Comparison of ENCODE assay signal across 13 cellular contexts in genomic region chr19:3137139-3137538, GRCh38. TPM values are rescaled to one million over a fixed set of nuclear protein-coding genes. Genes with fewer than 3 reads are reported as not detected.
A peak's percentile ranks its signal among the peaks of the same experiment; 100 is the strongest.
DNase-seq lines count a peak whose midpoint lies in the region; ATAC-seq, FAIRE-seq and TF ChIP-seq lines count a peak whose summit lies in the region.
"Had no signal": no experiment of that assay in that cellular context is flagged by ENCODE, and none has a peak within 500 bp of the region (broad histone marks: within the 10 kb centered on the region; RNA-seq: fewer than 3 reads in every experiment).

No MANE protein-coding gene starts in this region.

- no peak overlapping the region for H3K9ac ChIP-seq in endothelial cell of umbilical vein (replicated peaks; ENCODE audit: extremely low read depth, insufficient read depth, low read length)

- no peak for TF ChIP-seq CTCF in RWPE2 (IDR thresholded peaks at IDR 0.05; ENCODE audit: poor library complexity, severe bottlenecking)
- no peak for TF ChIP-seq CTCF in endothelial cell of umbilical vein (IDR thresholded peaks at IDR 0.05; ENCODE audit: extremely low read depth in 1 of 2, insufficient read depth in 1 of 2, low read depth in 1 of 2, low read length in 2 of 2)
- TF ChIP-seq CTCF in psoas muscle (IDR thresholded peaks at IDR 0.05), result no peak

- H3K27me3 ChIP-seq in RWPE2 (ENCODE audit: insufficient read depth, poor library complexity, severe bottlenecking) (no peaks in the 10 kb centered on the region), endothelial cell of umbilical vein (ENCODE audit: control insufficient read depth in 2 of 2, insufficient read depth in 2 of 2, low read length in 2 of 2) (no peaks in the 10 kb centered on the region), psoas muscle (ENCODE audit: insufficient read depth in 3 of 3, low read length in 2 of 3) (peaks cover 0 to 2% (median 0%) of the 10 kb centered on the region in 3 donors)

- H3K27me3 Mint-ChIP-seq in activated CD4-positive, alpha-beta T cell treated with anti-CD3 and anti-CD28 coated beads for 36 hours, result peaks cover 3% of the 10 kb centered on the region

- H4K20me1 ChIP-seq in endothelial cell of umbilical vein (replicated peaks; ENCODE audit: control insufficient read depth, extremely low read depth, insufficient read depth, low read length), result no peaks in the 10 kb centered on the region

- no peaks in the 10 kb centered on the region for H3K79me2 ChIP-seq in endothelial cell of umbilical vein (ENCODE audit: control insufficient read depth, insufficient read depth, low read length)

- H3K9me3 ChIP-seq in RWPE2 (ENCODE audit: severe bottlenecking), result no peaks in the 10 kb centered on the region
- no peaks in the 10 kb centered on the region for H3K9me3 ChIP-seq in endothelial cell of umbilical vein (replicated peaks; ENCODE audit: control insufficient read depth, insufficient read depth, low read length)
- H3K9me3 ChIP-seq in psoas muscle, result no peaks in the 10 kb centered on the region

- no peak for ATAC-seq in activated CD4-positive, alpha-beta T cell treated with anti-CD3 and anti-CD28 coated beads for 36 hours
- ATAC-seq in RWPE2 (ENCODE audit: low read depth) (no peak), psoas muscle (no peak), GM19023 (IDR thresholded peaks at IDR 0.05; ENCODE audit: unreplicated experiment) (no peak)
- ATAC-seq: activated naive CD4-positive, alpha-beta T cell treated with anti-CD3 and anti-CD28 coated beads, Interleukin-2, amount 50 U/mL, for 72 hours had no signal

- H3K9me3 Mint-ChIP-seq in activated CD4-positive, alpha-beta T cell treated with anti-CD3 and anti-CD28 coated beads for 36 hours (ENCODE audit: low read depth), result peaks cover 4% of the 10 kb centered on the region

- dilution Hi-C loops in endothelial cell of umbilical vein (cut with MboI; ENCODE audit: extremely low pct_ligation_motif_present, low sequenced_read_pairs), result no loop called here

- BruUV-seq in endothelial cell of umbilical vein (replicated peaks; lab: Mats Ljungman, UMichigan), result no TSS peak

- H2AFZ ChIP-seq in endothelial cell of umbilical vein (ENCODE audit: low read depth, low read length), result peak overlapping the region; percentile 27

- POLR2A ChIA-PET in activated CD4-positive, alpha-beta T cell treated with anti-CD3 and anti-CD28 coated beads for 36 hours (lab: Charles Lee), result no interaction called here
- POLR2A ChIA-PET in endothelial cell of umbilical vein (lab: Charles Lee), result no interaction called here

- H3K36me3 ChIP-seq in RWPE2 (ENCODE audit: low read depth) (peaks cover 30% of the 10 kb centered on the region), endothelial cell of umbilical vein (ENCODE audit: control insufficient read depth in 2 of 2, extremely low read depth in 1 of 2, insufficient read depth in 2 of 2, low read length in 2 of 2) (no peaks in the 10 kb centered on the region), psoas muscle (ENCODE audit: insufficient read depth in 1 of 2, low read depth in 1 of 2) (no peaks in the 10 kb centered on the region)

- H3K27ac Mint-ChIP-seq in activated CD4-positive, alpha-beta T cell treated with anti-CD3 and anti-CD28 coated beads for 36 hours, result peak overlapping the region; percentile 72

- no peak for TF ChIP-seq POLR2A in endothelial cell of umbilical vein (IDR thresholded peaks at IDR 0.05; ENCODE audit: low read depth, low read length)

- FAIRE-seq in endothelial cell of umbilical vein (lab: Jason Lieb, UNC), result no peak
- FAIRE-seq: G401.6 had no signal

- H3K36me3 Mint-ChIP-seq in activated CD4-positive, alpha-beta T cell treated with anti-CD3 and anti-CD28 coated beads for 36 hours (ENCODE audit: low read depth), result peaks cover 18% of the 10 kb centered on the region

- peak overlapping the region; percentile 87 for H3K4me3 ChIP-seq in RWPE2 (ENCODE audit: severe bottlenecking)
- H3K4me3 ChIP-seq in endothelial cell of umbilical vein (replicated peaks in 1 of 3; ENCODE audit: insufficient read depth in 1 of 3, low read depth in 1 of 3, low read length in 3 of 3), result no peak overlapping the region
- peak overlapping the region; percentile 48 for H3K4me3 ChIP-seq in psoas muscle

- H3K4me3 Mint-ChIP-seq in activated CD4-positive, alpha-beta T cell treated with anti-CD3 and anti-CD28 coated beads for 36 hours, result peak overlapping the region; percentile 79

- H3K27ac ChIP-seq in RWPE2 (ENCODE audit: poor library complexity, severe bottlenecking), result peak overlapping the region; percentile 93
- no peak overlapping the region for H3K27ac ChIP-seq in endothelial cell of umbilical vein (ENCODE audit: insufficient read depth, low read depth, low read length)
- H3K27ac ChIP-seq in psoas muscle, result no peak overlapping the region

- 37 to 46% (median 43%) methylated on average over 7 of the region's 7 CpGs for WGBS in psoas muscle, 3 donors

- H3K4me2 ChIP-seq in endothelial cell of umbilical vein (ENCODE audit: insufficient read depth, low read length), result no peak overlapping the region

- CTCF ChIA-PET in activated CD4-positive, alpha-beta T cell treated with anti-CD3 and anti-CD28 coated beads for 36 hours (lab: Charles Lee), result interaction anchor here (0.7 to 2.5 kb wide), 4 partner anchors 9 to 175 kb away, joined by 3 to 12 read pairs (median 6); no protein-coding TSS in a partner anchor
- CTCF ChIA-PET in endothelial cell of umbilical vein (lab: Charles Lee), result interaction anchor here (3.1 kb wide), 1 partner anchor 8 kb away, joined by 27 read pairs; no protein-coding TSS in a partner anchor

- H3K4me1 Mint-ChIP-seq in activated CD4-positive, alpha-beta T cell treated with anti-CD3 and anti-CD28 coated beads for 36 hours, result peaks cover 51% of the 10 kb centered on the region

- H3K4me1 ChIP-seq in RWPE2 (ENCODE audit: insufficient read depth, poor library complexity, severe bottlenecking) (peaks cover 15% of the 10 kb centered on the region), endothelial cell of umbilical vein (ENCODE audit: control insufficient read depth, extremely low read depth, insufficient read depth, low read length) (peaks cover 17% of the 10 kb centered on the region), psoas muscle (no peaks in the 10 kb centered on the region)

- intact Hi-C loops in activated CD4-positive, alpha-beta T cell treated with anti-CD3 and anti-CD28 coated beads for 36 hours (cut with DNase I, micrococcal nuclease), result no loop called here
- intact Hi-C loops in endothelial cell of umbilical vein (cut with micrococcal nuclease) (no loop called here), psoas muscle (cut with DNase I) (no loop called here)

- DNase-seq in activated CD4-positive, alpha-beta T cell treated with anti-CD3 and anti-CD28 coated beads for 36 hours, result no peak
- DNase-seq in activated CD4-positive, alpha-beta T cell treated with anti-CD3 and anti-CD28 coated beads for 48 hours, result no peak
- no peak for DNase-seq in RWPE2 (ENCODE audit: low spot score)
- no peak for DNase-seq in endothelial cell of umbilical vein (ENCODE audit: low read depth, low spot score)
- DNase-seq in psoas muscle, result no peak
- DNase-seq in COR-L47 (lab: John Stamatoyannopoulos, UW), result no peak
- no peak for DNase-seq in NOMO-1 (lab: John Stamatoyannopoulos, UW; ENCODE audit: unreplicated experiment in 2 of 2)
- DNase-seq: immature natural killer cell, NCI-H1436 had no signal

- H3K9me1 ChIP-seq in endothelial cell of umbilical vein (replicated peaks; ENCODE audit: control insufficient read depth, extremely low read depth, insufficient read depth, low read length), result no peaks in the 10 kb centered on the region

RNA-seq across cellular contexts. Expression of gene GNA15, which starts 1.3 kb away (rescaled TPM):
- total RNA-seq in activated CD4-positive, alpha-beta T cell treated with anti-CD3 and anti-CD28 coated beads for 36 hours, result 10 to 100 TPM; 64.9 to 70.9 TPM
- not detected in 2 replicates for total RNA-seq in endothelial cell of umbilical vein
- 0.10 and 0.17 TPM in 2 replicates for polyA plus RNA-seq in endothelial cell of umbilical vein
- 0.15 and 0.20 TPM in 2 replicates for polyA plus RNA-seq in endothelial cell of umbilical vein (2011; cell fraction: cytosol; rRNA removed)
- 0.25 and 0.36 TPM in 2 replicates for polyA plus RNA-seq in endothelial cell of umbilical vein (2011; cell fraction: nucleus; rRNA removed)
- 0.20 and 0.24 TPM in 2 replicates for polyA plus RNA-seq in endothelial cell of umbilical vein (2012)
- polyA minus RNA-seq in endothelial cell of umbilical vein, result not detected in 2 replicates
- polyA minus RNA-seq in endothelial cell of umbilical vein (2011; cell fraction: cytosol; rRNA and poly(A)+ RNA removed), result 0.92 TPM
- polyA minus RNA-seq in endothelial cell of umbilical vein (2011; cell fraction: nucleus; rRNA and poly(A)+ RNA removed), result 0.34 and 0.48 TPM in 2 replicates
- total RNA-seq in psoas muscle, result 1 to 10 TPM in 3 of 4 donors, under 1 TPM in 1; 0.91 to 1.9 (median 1.3) TPM
- under 1 TPM; 0.18 to 0.56 (median 0.31) TPM for polyA plus RNA-seq in psoas muscle

RNA-seq across cellular contexts. Expression of gene S1PR4, which starts 41.4 kb away (rescaled TPM):
- 10 to 100 TPM; 29.0 to 32.2 TPM for total RNA-seq in activated CD4-positive, alpha-beta T cell treated with anti-CD3 and anti-CD28 coated beads for 36 hours
- total RNA-seq in endothelial cell of umbilical vein (1.7 and 2.2 TPM in 2 replicates), psoas muscle (under 1 TPM; 0.40 to 0.79 (median 0.70) TPM)
- polyA plus RNA-seq in endothelial cell of umbilical vein (2.5 and 2.8 TPM in 2 replicates), psoas muscle (under 1 TPM; 0.63 to 0.94 (median 0.77) TPM)
- polyA plus RNA-seq in endothelial cell of umbilical vein (2011; cell fraction: cytosol; rRNA removed), result 0.76 and 0.97 TPM in 2 replicates
- 0.12 and 0.25 TPM in 2 replicates for polyA plus RNA-seq in endothelial cell of umbilical vein (2011; cell fraction: nucleus; rRNA removed)
- 0.39 and 0.86 TPM in 2 replicates for polyA plus RNA-seq in endothelial cell of umbilical vein (2012)
- 0.91 and 1.1 TPM in 2 replicates for polyA minus RNA-seq in endothelial cell of umbilical vein
- polyA minus RNA-seq in endothelial cell of umbilical vein (2011; cell fraction: cytosol; rRNA and poly(A)+ RNA removed), result not detected
- polyA minus RNA-seq in endothelial cell of umbilical vein (2011; cell fraction: nucleus; rRNA and poly(A)+ RNA removed), result 1.6 TPM in 1 of 2 replicates, not detected in the other
- total RNA-seq: A673 had no signal

RNA-seq across cellular contexts. Expression of gene GNA11, which starts 43.0 kb away (rescaled TPM):
- 10 to 100 TPM in 1 of 2 experiments, 1 to 10 TPM in 1; 7.3 to 13.2 TPM for total RNA-seq in activated CD4-positive, alpha-beta T cell treated with anti-CD3 and anti-CD28 coated beads for 36 hours
- total RNA-seq in endothelial cell of umbilical vein (76.8 and 78.1 TPM in 2 replicates), psoas muscle (10 to 100 TPM; 46.7 to 62.4 (median 52.0) TPM)
- polyA plus RNA-seq in endothelial cell of umbilical vein (34.7 and 35.1 TPM in 2 replicates), psoas muscle (10 to 100 TPM; 32.9 to 85.2 (median 33.4) TPM)
- polyA plus RNA-seq in endothelial cell of umbilical vein (2011; cell fraction: cytosol; rRNA removed), result 48.9 and 52.2 TPM in 2 replicates
- 40.1 and 41.4 TPM in 2 replicates for polyA plus RNA-seq in endothelial cell of umbilical vein (2011; cell fraction: nucleus; rRNA removed)
- 54.2 and 62.8 TPM in 2 replicates for polyA plus RNA-seq in endothelial cell of umbilical vein (2012)
- 43.7 and 51.4 TPM in 2 replicates for polyA minus RNA-seq in endothelial cell of umbilical vein
- polyA minus RNA-seq in endothelial cell of umbilical vein (2011; cell fraction: cytosol; rRNA and poly(A)+ RNA removed), result 18.5 TPM
- polyA minus RNA-seq in endothelial cell of umbilical vein (2011; cell fraction: nucleus; rRNA and poly(A)+ RNA removed), result 13.8 and 21.1 TPM in 2 replicates

RNA-seq across cellular contexts. Expression of gene NCLN, which starts 48.6 kb away (rescaled TPM):
- 10 to 100 TPM; 55.6 to 58.2 TPM for total RNA-seq in activated CD4-positive, alpha-beta T cell treated with anti-CD3 and anti-CD28 coated beads for 36 hours
- total RNA-seq in endothelial cell of umbilical vein (96.2 and 102 TPM in 2 replicates), psoas muscle (10 to 100 TPM; 15.4 to 60.9 (median 28.5) TPM)
- polyA plus RNA-seq in endothelial cell of umbilical vein (97.2 and 112 TPM in 2 replicates), psoas muscle (10 to 100 TPM; 26.1 to 86.1 (median 63.7) TPM)
- polyA plus RNA-seq in endothelial cell of umbilical vein (2011; cell fraction: cytosol; rRNA removed), result 77.5 and 84.8 TPM in 2 replicates
- 82.4 and 84.4 TPM in 2 replicates for polyA plus RNA-seq in endothelial cell of umbilical vein (2011; cell fraction: nucleus; rRNA removed)
- polyA plus RNA-seq in endothelial cell of umbilical vein (2012), result 75.5 and 90.0 TPM in 2 replicates
- polyA minus RNA-seq in endothelial cell of umbilical vein, result 56.1 and 74.5 TPM in 2 replicates
- 76.5 TPM for polyA minus RNA-seq in endothelial cell of umbilical vein (2011; cell fraction: cytosol; rRNA and poly(A)+ RNA removed)
- polyA minus RNA-seq in endothelial cell of umbilical vein (2011; cell fraction: nucleus; rRNA and poly(A)+ RNA removed), result 23.5 and 29.3 TPM in 2 replicates

Comparison
In these comparisons a context has a peak if more than half of its experiments do, and no peak if none do; other contexts are left out.
1. H3K4me3 ChIP-seq: peak in RWPE2 (single experiment) and psoas muscle (single experiment); none in endothelial cell of umbilical vein (0 of 3).
2. RNA of gene GNA15, which starts 1.3 kb away (total RNA-seq): 64.9 to 70.9 TPM in activated CD4-positive, alpha-beta T cell treated with anti-CD3 and anti-CD28 coated beads for 36 hours; 0.91 to 1.9 TPM in psoas muscle and not detected in endothelial cell of umbilical vein; every median in the first group is over 10 times any median in the second.